14 cellular contexts compared by ENCODE assay signal in the genomic region with DNA sequence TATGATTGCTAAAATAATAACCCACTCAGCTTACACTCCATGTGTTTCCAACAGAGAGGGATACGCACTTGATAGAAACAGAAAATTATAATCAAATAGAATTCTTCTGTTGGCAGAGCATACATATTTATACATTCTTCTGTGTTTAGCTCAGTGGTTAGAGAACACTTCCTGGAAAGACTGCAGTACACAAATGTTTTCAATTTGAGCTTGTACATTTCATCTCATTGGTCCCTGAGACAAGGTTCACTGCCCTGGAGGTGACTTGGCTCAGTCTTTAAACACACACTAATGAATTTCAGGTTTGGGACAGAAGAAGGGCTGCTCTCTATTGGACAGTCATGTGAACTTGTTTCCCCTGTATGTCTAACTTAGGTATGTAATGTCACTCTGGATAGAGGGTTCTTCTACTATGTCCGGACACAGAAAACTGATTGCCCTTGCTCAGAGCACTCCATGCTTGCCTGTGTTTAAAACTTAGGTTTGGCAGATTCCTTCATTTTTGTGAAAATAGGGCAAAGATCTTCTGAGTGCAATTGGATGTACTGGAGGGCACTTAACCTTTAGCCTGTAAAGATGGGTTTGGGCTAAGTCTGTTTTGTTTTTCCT. TPM values are rescaled to one million over a fixed set of nuclear protein-coding genes. Genes with fewer than 3 reads are reported as not detected.
DNase-seq lines count a peak whose midpoint lies in the region; ATAC-seq and TF ChIP-seq lines count a peak whose summit lies in the region.
"Had no signal": no experiment of that assay in that cellular context is flagged by ENCODE, and none has a peak within 500 bp of the region (broad histone marks: within the 10 kb centered on the region; RNA-seq: fewer than 3 reads in every experiment).

No MANE protein-coding gene starts in this region.

- H4K20me1 ChIP-seq in IMR-90 (ENCODE audit: insufficient read depth, low read length) = peaks cover 3% of the 10 kb centered on the region; the same call in 1 of the 2 replicates

- H3K36me3 Mint-ChIP-seq in nephron progenitor cell (ENCODE audit: low read depth) = no peaks in the 10 kb centered on the region
- no peaks in the 10 kb centered on the region for H3K36me3 Mint-ChIP-seq in activated naive CD4-positive, alpha-beta T cell treated with anti-CD3 and anti-CD28 coated beads, Interleukin-2, amount 50 U/mL, for 72 hours

- H4K8ac ChIP-seq in IMR-90 (ENCODE audit: low read depth in 2 of 2, low read length in 2 of 2) = peak overlapping the region in 1 of 2 experiments; percentile 65; a peak in 2 of 4 replicates

- peak overlapping the region; percentile 85 for H2BK120ac ChIP-seq in IMR-90 (ENCODE audit: low read depth, low read length)

- no peak overlapping the region for H3K4me3 Mint-ChIP-seq in nephron progenitor cell
- H3K4me3 Mint-ChIP-seq: CD4-positive, alpha-beta T cell had no signal

- WGBS in IMR-90 (ENCODE audit: extremely low coverage in 2 of 2, insufficient read length in 1 of 2), 2 experiments = 40% methylated on average over 1 of the region's 2 CpGs; no CpG with 5 or more reads in 1 of the 2 experiments

- H2AK5ac ChIP-seq in IMR-90 (ENCODE audit: low read depth, low read length) = peak overlapping the region; percentile 45; the same call in 1 of the 2 replicates

- H3K4ac ChIP-seq in IMR-90 (ENCODE audit: low read depth, low read length) = peak overlapping the region; percentile 81

- H3K4me3 ChIP-seq in AG10803 (ENCODE audit: low read length) (no peak overlapping the region), IMR-90 (ENCODE audit: insufficient read depth, low read depth, low read length) (no peak overlapping the region), epithelial cell of esophagus (ENCODE audit: low read length) (no peak overlapping the region), muscle layer of duodenum (ENCODE audit: low read depth in 1 of 2, low read length in 2 of 2) (no peak overlapping the region)

- no peak for TF ChIP-seq POLR2A in IMR-90 (IDR thresholded peaks at IDR 0.05; ENCODE audit: low read depth, low read length)

- DNase-seq in AG10803 (ENCODE audit: low read depth) (peak; percentile 93), IMR-90 (peak; percentile 84), epithelial cell of esophagus (ENCODE audit: low read depth) (peak; percentile 13), nephron progenitor cell (no peak), GM19240 (ENCODE audit: insufficient read length, low spot score) (no peak), NCI-H748 treated with DMSO at 0.1 percent for 48 hours (lab: John Stamatoyannopoulos, UW) (no peak)
- no peak for DNase-seq in activated naive CD4-positive, alpha-beta T cell treated with anti-CD3 and anti-CD28 coated beads, Interleukin-2, amount 50 U/mL, for 72 hours (ENCODE audit: low spot score in 2 of 2)
- DNase-seq: CD4-positive, alpha-beta T cell; effector CD4-positive, alpha-beta T cell; NCI-H1417 had no signal

- H2BK5ac ChIP-seq in IMR-90 (ENCODE audit: low read depth, low read length, poor library complexity, severe bottlenecking) = peak overlapping the region; percentile 89

- peak overlapping the region; percentile 77 for H2BK20ac ChIP-seq in IMR-90 (ENCODE audit: low read depth, low read length)

- H3K4me1 ChIP-seq in IMR-90 (ENCODE audit: control insufficient read depth, insufficient read depth, low read length) (peaks cover 26% of the 10 kb centered on the region), muscle layer of duodenum (ENCODE audit: control insufficient read depth in 1 of 2, insufficient read depth in 2 of 2, low read length in 2 of 2) (peaks cover 6 to 9% of the 10 kb centered on the region in 2 donors)
- H3K4me1 ChIP-seq: parathyroid adenoma had no signal

- no peak for TF ChIP-seq RAD21 in IMR-90 (IDR thresholded peaks at IDR 0.05; ENCODE audit: low read length)

- peak overlapping the region; percentile 95 for H4K5ac ChIP-seq in IMR-90 (ENCODE audit: low read depth, low read length)

- H3K36me3 ChIP-seq in IMR-90 (ENCODE audit: control insufficient read depth, insufficient read depth, low read length) = no peaks in the 10 kb centered on the region
- H3K36me3 ChIP-seq in muscle layer of duodenum (ENCODE audit: control insufficient read depth in 1 of 2, insufficient read depth in 2 of 2, low read length in 2 of 2) = no peaks in the 10 kb centered on the region

- no peaks in the 10 kb centered on the region for H3K27me3 Mint-ChIP-seq in nephron progenitor cell (ENCODE audit: low read depth, poor library complexity)
- H3K27me3 Mint-ChIP-seq: CD4-positive, alpha-beta T cell had no signal

- H3K9me1 ChIP-seq in IMR-90 (ENCODE audit: insufficient read depth, low read length) = peaks cover 15% of the 10 kb centered on the region

- no peaks in the 10 kb centered on the region for H3K27me3 ChIP-seq in IMR-90 (ENCODE audit: control insufficient read depth, insufficient read depth, low read length)
- no peaks in the 10 kb centered on the region for H3K27me3 ChIP-seq in muscle layer of duodenum (ENCODE audit: low read depth, low read length)

- H3K9me3 Mint-ChIP-seq in nephron progenitor cell = no peaks in the 10 kb centered on the region
- H3K9me3 Mint-ChIP-seq in activated naive CD4-positive, alpha-beta T cell treated with anti-CD3 and anti-CD28 coated beads, Interleukin-2, amount 50 U/mL, for 72 hours = no peaks in the 10 kb centered on the region
- H3K9me3 Mint-ChIP-seq: activated T-helper 2 cell treated with anti-CD3 and anti-CD28 coated beads, Interferon-gamma antibody, Interleukin-2, Interleukin-4, amounts not matched to agents 10 μg/mL and 5 μg/mL and 100 μg/mL, durations not matched to agents 14 hours and 24 hours and 36 hours; CD4-positive, alpha-beta T cell had no signal

- H4K91ac ChIP-seq in IMR-90 (ENCODE audit: insufficient read depth, low read depth, low read length) = peak overlapping the region; percentile 60

- BruUV-seq in IMR-90 (replicated peaks; lab: Mats Ljungman, UMichigan) = no TSS peak

- H3K4me1 Mint-ChIP-seq in nephron progenitor cell = peaks cover 6% of the 10 kb centered on the region

- peak overlapping the region; percentile 99 for H3K18ac ChIP-seq in IMR-90 (ENCODE audit: low read depth, low read length)

- dilution Hi-C loops in IMR-90 (cut with HindIII; ENCODE audit: low sequenced_read_pairs, unreplicated experiment) = no loop called here

- peak overlapping the region; percentile 69 for H3K23ac ChIP-seq in IMR-90 (ENCODE audit: low read depth, low read length)

- intact Hi-C loops in IMR-90 (cut with micrococcal nuclease) = no loop called here

- in situ Hi-C loops in IMR-90 (cut with MboI; ENCODE audit: low sequenced_read_pairs) = no loop called here

- peak overlapping the region; percentile 72 for H3K4me2 ChIP-seq in IMR-90 (ENCODE audit: low read depth, low read length)

- CTCF ChIA-PET in IMR-90 (lab: Yijun Ruan, JAX) = interaction anchor here (1.0 kb wide), 1 partner anchor 8 kb away, joined by 4 read pairs; no protein-coding TSS in a partner anchor

- H2BK15ac ChIP-seq in IMR-90 (ENCODE audit: low read depth, low read length) = peak overlapping the region; percentile 57; the same call in 2 of the 3 replicates

- peak overlapping the region; percentile 19 for H3K9ac ChIP-seq in IMR-90 (ENCODE audit: low read depth, low read length)
- H3K9ac ChIP-seq: parathyroid adenoma had no signal

- H3K9me3 ChIP-seq in IMR-90 (ENCODE audit: control insufficient read depth, insufficient read depth, low read length) (no peaks in the 10 kb centered on the region), muscle layer of duodenum (ENCODE audit: control insufficient read depth in 1 of 2, low read length in 2 of 2) (no peaks in the 10 kb centered on the region)

- ATAC-seq in IMR-90 (ENCODE audit: low read depth) = peak; percentile 84
- no peak for ATAC-seq in activated naive CD4-positive, alpha-beta T cell treated with anti-CD3 and anti-CD28 coated beads, Interleukin-2, amount 50 U/mL, for 72 hours

- no peak overlapping the region for H2AFZ ChIP-seq in IMR-90 (replicated peaks; ENCODE audit: low read length, poor library complexity)
- H2AFZ ChIP-seq: parathyroid adenoma had no signal

- POLR2A ChIA-PET in IMR-90 (lab: Charles Lee; ENCODE audit: unreplicated experiment) = interaction anchor here (1.3 kb wide), 1 partner anchor 11 kb away, joined by 3 read pairs; no protein-coding TSS in a partner anchor

- peak overlapping the region; percentile 65 for H3K14ac ChIP-seq in IMR-90 (replicated peaks; ENCODE audit: low read depth, low read length)

- no peak overlapping the region for H2AK9ac ChIP-seq in IMR-90 (replicated peaks; ENCODE audit: low read depth, low read length, poor library complexity)

- peaks cover 0 to 4% of the 10 kb centered on the region in 2 experiments; a peak in 1 of 4 replicates for H3K79me1 ChIP-seq in IMR-90 (ENCODE audit: low read depth in 1 of 2, low read length in 2 of 2)

- H3K27ac Mint-ChIP-seq in nephron progenitor cell = no peak overlapping the region
- no peak overlapping the region for H3K27ac Mint-ChIP-seq in activated naive CD4-positive, alpha-beta T cell treated with anti-CD3 and anti-CD28 coated beads, Interleukin-2, amount 50 U/mL, for 72 hours
- H3K27ac Mint-ChIP-seq: activated T-helper 2 cell treated with anti-CD3 and anti-CD28 coated beads, Interferon-gamma antibody, Interleukin-2, Interleukin-4, amounts not matched to agents 10 μg/mL and 5 μg/mL and 100 μg/mL, durations not matched to agents 14 hours and 24 hours and 36 hours; CD4-positive, alpha-beta T cell had no signal

- H3K27ac ChIP-seq in IMR-90 (ENCODE audit: insufficient read depth, low read length) (peak overlapping the region; percentile 98; the same call in 1 of the 2 replicates), muscle layer of duodenum (ENCODE audit: low read length) (peak overlapping the region; percentile 66)
- H3K27ac ChIP-seq: HL-60, parathyroid adenoma had no signal

- peak overlapping the region; percentile 78; the same call in 1 of the 2 replicates for H3K56ac ChIP-seq in IMR-90 (ENCODE audit: extremely low read depth, insufficient read depth, low read length)

- no peak for TF ChIP-seq CTCF in AG10803 (conservative IDR thresholded peaks at IDR 0.05; ENCODE audit: low read length)
- TF ChIP-seq CTCF in IMR-90 (conservative IDR thresholded peaks at IDR 0.05; ENCODE audit: low read depth, low read length) = no peak
- TF ChIP-seq CTCF in epithelial cell of esophagus (IDR thresholded peaks at IDR 0.05; ENCODE audit: insufficient read depth, low read depth, low read length, missing control alignments) = no peak
- TF ChIP-seq CTCF in nephron progenitor cell (IDR thresholded peaks at IDR 0.05) = no peak

RNA-seq across cellular contexts. Expression of a gene that starts 22.9 kb away (rescaled TPM):
- total RNA-seq in IMR-90 (2012; rRNA removed) = not detected in 2 replicates
- not detected in 2 replicates for polyA plus RNA-seq in IMR-90 (2012; rRNA removed)
- polyA plus RNA-seq in IMR-90 (2012; cell fraction: cytosol; rRNA removed) = not detected in 2 replicates
- not detected in 2 replicates for polyA plus RNA-seq in IMR-90 (2012; cell fraction: nucleus; rRNA removed; ENCODE audit: low replicate concordance)
- total RNA-seq in activated naive CD4-positive, alpha-beta T cell treated with anti-CD3 and anti-CD28 coated beads, Interleukin-2, amount 50 U/mL, for 72 hours = under 1 TPM; 0.23 to 0.93 TPM

RNA-seq across cellular contexts. Expression of a gene that starts 28.7 kb away (rescaled TPM):
- total RNA-seq in IMR-90 (2012; rRNA removed) = 58.6 and 63.0 TPM in 2 replicates
- polyA plus RNA-seq in IMR-90 (2012; rRNA removed) = 119 and 132 TPM in 2 replicates
- 71.7 and 111 TPM in 2 replicates for polyA plus RNA-seq in IMR-90 (2012; cell fraction: cytosol; rRNA removed)
- 85.7 and 132 TPM in 2 replicates for polyA plus RNA-seq in IMR-90 (2012; cell fraction: nucleus; rRNA removed; ENCODE audit: low replicate concordance)
- total RNA-seq in activated naive CD4-positive, alpha-beta T cell treated with anti-CD3 and anti-CD28 coated beads, Interleukin-2, amount 50 U/mL, for 72 hours = 100 to 1,000 TPM; 125 to 135 TPM

Comparison
In these comparisons a context has a peak if more than half of its experiments do, and no peak if none do; other contexts are left out.
1. DNase-seq: peak in AG10803 (single experiment), IMR-90 (single experiment) and epithelial cell of esophagus (single experiment); none in nephron progenitor cell (single experiment), GM19240 (single experiment), activated naive CD4-positive, alpha-beta T cell treated with anti-CD3 and anti-CD28 coated beads, Interleukin-2, amount 50 U/mL, for 72 hours (0 of 2) and NCI-H748 treated with DMSO at 0.1 percent for 48 hours (single experiment).